8 cellular contexts compared by ENCODE assay signal in the genomic region with DNA sequence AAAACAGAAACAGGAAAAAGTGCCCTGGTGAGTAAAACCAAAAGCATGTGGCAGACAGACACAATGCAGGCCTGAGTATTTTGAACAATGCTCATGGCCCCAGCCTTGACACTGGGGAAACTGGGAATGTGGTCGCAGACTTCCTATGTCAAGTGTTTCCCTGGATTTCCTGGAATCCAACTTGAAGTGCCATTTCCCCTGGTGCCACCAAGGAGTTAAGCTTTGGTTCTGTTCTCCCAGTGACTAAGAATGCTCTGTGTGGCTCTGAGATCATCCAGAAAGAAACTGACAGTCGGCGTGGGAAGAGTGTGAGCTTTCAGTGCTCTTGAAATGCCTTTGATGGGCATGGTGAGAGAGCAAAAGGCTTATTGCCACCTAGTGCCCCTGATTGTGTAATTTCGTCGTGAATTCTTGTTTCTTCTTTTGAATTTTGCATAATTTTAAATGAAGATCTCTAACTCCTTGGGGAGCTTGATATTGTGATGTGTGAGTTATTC.
DNase-seq lines count a peak whose midpoint lies in the region; ATAC-seq, FAIRE-seq and TF ChIP-seq lines count a peak whose summit lies in the region.

No MANE protein-coding gene starts in this region.

- TF ChIP-seq POLR2A in GM12891 (IDR thresholded peaks at IDR 0.05; ENCODE audit: low read depth, low read length), result no peak

- no peak for ATAC-seq in GM19023 (IDR thresholded peaks at IDR 0.05; ENCODE audit: unreplicated experiment)

- H3K36me3 Mint-ChIP-seq in progenitor cell of endocrine pancreas (ENCODE audit: insufficient read depth), result no peaks in the 10 kb centered on the region

- DNase-seq in EH (ENCODE audit: low read depth) (peak; percentile 92), fibroblast of peridontal ligament (ENCODE audit: extremely low read depth) (peak; percentile 52), progenitor cell of endocrine pancreas (ENCODE audit: low spot score, unreplicated experiment) (no peak), NCI-H2227 (lab: John Stamatoyannopoulos, UW; ENCODE audit: unreplicated experiment) (no peak), GM12891 (ENCODE audit: insufficient read length, low spot score) (no peak), RPMI8226 (no peak)
- peak; percentile 18 to 47 for DNase-seq in activated CD4-positive, alpha-beta T cell treated with anti-CD3 and anti-CD28 coated beads, Interleukin-2, amount 50 U/mL, for 24 hours (ENCODE audit: low read depth in 1 of 2, low spot score in 1 of 2)

- H3K27ac Mint-ChIP-seq in progenitor cell of endocrine pancreas, result peak overlapping the region; percentile 6

- peaks cover 31% of the 10 kb centered on the region for H3K4me1 Mint-ChIP-seq in progenitor cell of endocrine pancreas (ENCODE audit: low read depth)

- TF ChIP-seq CTCF in progenitor cell of endocrine pancreas (IDR thresholded peaks at IDR 0.05; ENCODE audit: unreplicated experiment), result no peak

- FAIRE-seq in GM12891 (lab: Jason Lieb, UNC), result no peak

- H3K9me3 Mint-ChIP-seq in progenitor cell of endocrine pancreas (ENCODE audit: low read depth), result peaks cover 4% of the 10 kb centered on the region

- H3K4me3 Mint-ChIP-seq in progenitor cell of endocrine pancreas (ENCODE audit: low read depth), result no peak overlapping the region

- H3K27me3 Mint-ChIP-seq in progenitor cell of endocrine pancreas, result no peaks in the 10 kb centered on the region

TF ChIP-seq in GM12891, 5 proteins besides CTCF, POLR2A, EP300 and RAD21:
- TF ChIP-seq TAF1 (IDR thresholded peaks at IDR 0.05; ENCODE audit: low read depth, low read length), result no peak
- TF ChIP-seq SPI1 (IDR thresholded peaks at IDR 0.05; ENCODE audit: low read depth, low read length), result no peak
- no peak for TF ChIP-seq POU2F2 (IDR thresholded peaks at IDR 0.05; ENCODE audit: low read depth, low read length)
- no peak for TF ChIP-seq PAX5 (IDR thresholded peaks at IDR 0.05; ENCODE audit: insufficient read depth, low read length, severe bottlenecking)
- no peak for TF ChIP-seq POLR2AphosphoS5 (IDR thresholded peaks at IDR 0.05; ENCODE audit: low read depth, low read length)

Comparison
In these comparisons a context has a peak if more than half of its experiments do, and no peak if none do; other contexts are left out.
1. DNase-seq: peak in EH (single experiment), activated CD4-positive, alpha-beta T cell treated with anti-CD3 and anti-CD28 coated beads, Interleukin-2, amount 50 U/mL, for 24 hours (2 of 2) and fibroblast of peridontal ligament (single experiment); none in progenitor cell of endocrine pancreas (single experiment), NCI-H2227 (single experiment), GM12891 (single experiment) and RPMI8226 (single experiment).